ENCODE assay signal across 8 cellular contexts in genomic region chr1:179142889-179143299, GRCh38.
A peak's percentile ranks its signal among the peaks of the same experiment; 100 is the strongest.
DNase-seq lines count a peak whose midpoint lies in the region; ATAC-seq and TF ChIP-seq lines count a peak whose summit lies in the region.

No MANE protein-coding gene starts in this region.

- H3F3A ChIP-seq in GM23248 (ENCODE audit: insufficient read depth) = peaks cover 65% of the 10 kb centered on the region

- H3K9me2 ChIP-seq in GM23248 (ENCODE audit: insufficient read depth) = no peaks in the 10 kb centered on the region

- peak; percentile 26 for TF ChIP-seq POLR2A in prostate gland (IDR thresholded peaks at IDR 0.05)

- CTCF ChIA-PET in GM10248 (lab: Yijun Ruan, JAX) = interaction anchor here (0.9 kb wide), 1 partner anchor 22 kb away, joined by 3 read pairs; no protein-coding TSS in a partner anchor

- H3K9me3 ChIP-seq in GM23248 (ENCODE audit: low read depth) (no peaks in the 10 kb centered on the region), SJCRH30 (replicated peaks) (peaks cover 2% of the 10 kb centered on the region; the same call in 1 of the 2 replicates), prostate gland (no peaks in the 10 kb centered on the region)

- H3K27me3 ChIP-seq in GM23248 (replicated peaks; ENCODE audit: insufficient read depth) (no peaks in the 10 kb centered on the region), SJCRH30 (no peaks in the 10 kb centered on the region), prostate gland (replicated peaks; ENCODE audit: insufficient read depth) (no peaks in the 10 kb centered on the region)

- H3K4me1 ChIP-seq in GM23248 (ENCODE audit: insufficient read depth) (peaks cover 62% of the 10 kb centered on the region), SJCRH30 (no peaks in the 10 kb centered on the region), prostate gland (replicated peaks) (no peaks in the 10 kb centered on the region)

- H3K4me2 ChIP-seq in GM23248 (ENCODE audit: unreplicated experiment) = peak overlapping the region; percentile 96

- peaks cover 10% of the 10 kb centered on the region for H4K20me1 ChIP-seq in GM23248 (ENCODE audit: insufficient read depth)

- WGBS in GM23248 (ENCODE audit: low coverage in 1 of 2, low lambda C conversion rate in 2 of 2, missing lambda C conversion rate in 2 of 2), 2 experiments = 0 to 3% methylated on average over 2 of the region's 2 CpGs
- WGBS in prostate gland = 68% methylated on average over 2 of the region's 2 CpGs

- intact Hi-C loops in prostate gland (cut with DNase I) = no loop called here

- in situ Hi-C loops in GM23248 (cut with MboI) = no loop called here

- TF ChIP-seq CTCF in prostate gland (IDR thresholded peaks at IDR 0.05) (no peak), GM10248 (IDR thresholded peaks at IDR 0.05; ENCODE audit: control extremely low read depth, extremely low read depth, low read depth, missing control alignments) (no peak)

- DNase-seq in GM23248 (peak; percentile 98), SJCRH30 (peak; percentile 34 to 64), prostate gland (ENCODE audit: low spot score) (no peak), GM10248 (ENCODE audit: extremely low spot score) (no peak), SHP77 treated with DMSO at 0.1 percent for 48 hours (lab: John Stamatoyannopoulos, UW) (no peak)

- H2AFZ ChIP-seq in GM23248 = no peak overlapping the region

- ATAC-seq in esophagus mucosa (peak; percentile 76), GM21390 (IDR thresholded peaks at IDR 0.05; ENCODE audit: unreplicated experiment) (no peak), GM18873 (IDR thresholded peaks at IDR 0.05; ENCODE audit: low FRiP score, unreplicated experiment) (no peak)

- H3K36me3 ChIP-seq in GM23248 (ENCODE audit: low read depth) (peaks cover 8% of the 10 kb centered on the region; the same call in 1 of the 2 replicates), SJCRH30 (peaks cover 6% of the 10 kb centered on the region), prostate gland (no peaks in the 10 kb centered on the region)

- peaks cover 89% of the 10 kb centered on the region for H3K79me2 ChIP-seq in GM23248 (ENCODE audit: insufficient read depth)

- POLR2A ChIA-PET in GM10248 (lab: Yijun Ruan, JAX) = no interaction called here

- peak overlapping the region; percentile 98 for H3K9ac ChIP-seq in GM23248

- peak overlapping the region; percentile 88 for H3K4me3 ChIP-seq in GM23248
- H3K4me3 ChIP-seq in SJCRH30 = peak overlapping the region; percentile 50
- H3K4me3 ChIP-seq in prostate gland = no peak overlapping the region

- H3K27ac ChIP-seq in GM23248 (peak overlapping the region; percentile 98), SJCRH30 (peak overlapping the region; percentile 63), prostate gland (peak overlapping the region in 1 of 2 donors; percentile 19)

Comparison
In these comparisons a context has a peak if more than half of its experiments do, and no peak if none do; other contexts are left out.
1. DNase-seq: peak in GM23248 (single experiment) and SJCRH30 (2 of 2); none in prostate gland (single experiment), GM10248 (single experiment) and SHP77 treated with DMSO at 0.1 percent for 48 hours (single experiment).
2. H3K4me3 ChIP-seq: peak in GM23248 (single experiment) and SJCRH30 (single experiment); none in prostate gland (0 of 2).